In the genomic region with DNA sequence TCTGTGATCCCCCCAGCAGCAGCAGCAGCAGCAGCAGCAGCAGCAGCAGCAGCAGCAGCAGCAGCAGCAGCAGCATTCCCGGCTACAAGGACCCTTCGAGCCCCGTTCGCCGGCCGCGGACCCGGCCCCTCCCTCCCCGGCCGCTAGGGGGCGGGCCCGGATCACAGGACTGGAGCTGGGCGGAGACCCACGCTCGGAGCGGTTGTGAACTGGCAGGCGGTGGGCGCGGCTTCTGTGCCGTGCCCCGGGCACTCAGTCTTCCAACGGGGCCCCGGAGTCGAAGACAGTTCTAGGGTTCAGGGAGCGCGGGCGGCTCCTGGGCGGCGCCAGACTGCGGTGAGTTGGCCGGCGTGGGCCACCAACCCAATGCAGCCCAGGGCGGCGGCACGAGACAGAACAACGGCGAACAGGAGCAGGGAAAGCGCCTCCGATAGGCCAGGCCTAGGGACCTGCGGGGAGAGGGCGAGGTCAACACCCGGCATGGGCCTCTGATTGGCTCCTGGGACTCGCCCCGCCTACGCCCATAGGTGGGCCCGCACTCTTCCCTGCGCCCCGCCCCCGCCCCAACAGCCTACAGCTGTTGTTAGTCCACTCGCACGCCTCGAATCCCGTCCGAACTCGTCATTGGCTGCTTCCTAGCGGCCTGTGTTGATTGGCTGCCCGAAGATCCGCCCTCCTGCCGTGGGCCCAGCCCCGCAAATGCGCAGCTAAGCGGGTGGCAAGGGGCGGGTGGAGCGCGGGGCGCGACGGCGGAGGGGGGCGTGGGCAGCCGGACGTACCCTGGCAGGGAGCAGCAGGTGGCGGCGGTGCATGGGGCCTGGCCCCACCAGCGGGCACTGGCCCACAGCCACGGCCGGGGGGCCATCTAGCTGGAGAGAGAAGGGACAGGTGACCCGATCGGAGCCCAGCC, we compare ENCODE assay signal across 8 cellular contexts. TPM values are rescaled to one million over a fixed set of nuclear protein-coding genes. Genes with fewer than 3 reads are reported as not detected.
A peak's percentile ranks its signal among the peaks of the same experiment; 100 is the strongest.
DNase-seq lines count a peak whose midpoint lies in the region; ATAC-seq and TF ChIP-seq lines count a peak whose summit lies in the region.

No MANE protein-coding gene starts in this region.

- peaks cover 0 to 11% of the 10 kb centered on the region in 2 donors for H3K4me1 ChIP-seq in lung (ENCODE audit: control insufficient read depth in 2 of 2, insufficient read depth in 2 of 2, low read length in 2 of 2)

- H3K4me1 Mint-ChIP-seq in activated CD8-positive, alpha-beta T cell treated with anti-CD3 and anti-CD28 coated beads for 36 hours (ENCODE audit: low read depth): peaks cover 12% of the 10 kb centered on the region

- H3K4me3 ChIP-seq in lung: peak overlapping the region; percentile 37

- no peak overlapping the region for H3K27ac Mint-ChIP-seq in activated CD8-positive, alpha-beta T cell treated with anti-CD3 and anti-CD28 coated beads for 36 hours

- intact Hi-C loops in activated CD8-positive, alpha-beta T cell treated with anti-CD3 and anti-CD28 coated beads for 36 hours (cut with micrococcal nuclease): loop anchor here (2.0 kb wide), 1 partner anchor 28 kb away; no protein-coding TSS in a partner anchor

- TF ChIP-seq CTCF in activated CD8-positive, alpha-beta T cell treated with anti-CD3 and anti-CD28 coated beads for 36 hours (IDR thresholded peaks at IDR 0.05): peak; percentile 90
- peak; percentile 89 for TF ChIP-seq CTCF in lung (IDR thresholded peaks at IDR 0.05; ENCODE audit: control extremely low read depth, extremely low read depth)

- peak overlapping the region; percentile 80 for H3K4me3 Mint-ChIP-seq in activated CD8-positive, alpha-beta T cell treated with anti-CD3 and anti-CD28 coated beads for 36 hours

- H3K9me3 Mint-ChIP-seq in activated CD8-positive, alpha-beta T cell treated with anti-CD3 and anti-CD28 coated beads for 36 hours: no peaks in the 10 kb centered on the region

- peaks cover 16% of the 10 kb centered on the region for H3K27me3 Mint-ChIP-seq in activated CD8-positive, alpha-beta T cell treated with anti-CD3 and anti-CD28 coated beads for 36 hours

- H3K36me3 ChIP-seq in lung (ENCODE audit: control insufficient read depth in 2 of 2, insufficient read depth in 2 of 2, low read length in 2 of 2): peaks cover 3 to 5% of the 10 kb centered on the region in 2 donors

- 1 to 2% methylated on average over 61 to 79 of the region's 79 CpGs for WGBS in lung, 2 donors

- H3K9me3 ChIP-seq in lung (ENCODE audit: control insufficient read depth in 2 of 2, insufficient read depth in 1 of 2, low read length in 1 of 2): no peaks in the 10 kb centered on the region

- DNase-seq in C1 segment of cervical spinal cord (lab: John Stamatoyannopoulos, UW) (peak; percentile 52 to 95 (median 88)), NCI-H748 treated with DMSO at 0.1 percent for 48 hours (lab: John Stamatoyannopoulos, UW) (peak; percentile 97), lung (ENCODE audit: low spot score) (peak; percentile 95)
- peak; percentile 91 for DNase-seq in activated CD8-positive, alpha-beta T cell treated with anti-CD3 and anti-CD28 coated beads for 36 hours
- DNase-seq in effector CD4-positive, alpha-beta T cell: peak; percentile 88
- DNase-seq in stimulated activated CD4-positive, alpha-beta T cell treated with anti-CD3 and anti-CD28 coated beads, TNF-alpha, amount 100 ng/mL, for 24 hours (ENCODE audit: low read depth in 3 of 3): peak; percentile 76 to 89 (median 78)

- POLR2A ChIA-PET in activated CD8-positive, alpha-beta T cell treated with anti-CD3 and anti-CD28 coated beads for 36 hours (lab: Charles Lee): interaction anchor here (0.6 to 4.2 kb wide), 9 partner anchors 8 to 292 kb away, joined by 3 to 27 read pairs (median 3); partner anchors contain the start of genes DMWD, QPCTL and SNRPD2

- no peaks in the 10 kb centered on the region for H3K27me3 ChIP-seq in lung (ENCODE audit: control insufficient read depth, insufficient read depth)

- CTCF ChIA-PET in activated CD8-positive, alpha-beta T cell treated with anti-CD3 and anti-CD28 coated beads for 36 hours (lab: Charles Lee): interaction anchor here (0.6 to 9.3 kb wide), 27 partner anchors 7 to 366 kb away, joined by 3 to 124 read pairs (median 5); partner anchors contain the start of genes CCDC61, DMPK, DMWD and FBXO46

- ATAC-seq in GM19372 (IDR thresholded peaks at IDR 0.05; ENCODE audit: low read depth, unreplicated experiment) (peak; percentile 43), HG03521 (IDR thresholded peaks at IDR 0.05; ENCODE audit: unreplicated experiment) (peak; percentile 42), lung (ENCODE audit: insufficient read depth, low FRiP score) (peak; percentile 68)
- peak; percentile 72 for ATAC-seq in activated CD8-positive, alpha-beta T cell treated with anti-CD3 and anti-CD28 coated beads for 36 hours

- no peaks in the 10 kb centered on the region for H3K36me3 Mint-ChIP-seq in activated CD8-positive, alpha-beta T cell treated with anti-CD3 and anti-CD28 coated beads for 36 hours (ENCODE audit: low read depth)

- peak overlapping the region; percentile 89 for H3K27ac ChIP-seq in lung (ENCODE audit: low read depth in 1 of 2, low read length in 1 of 2)

RNA-seq across cellular contexts. Expression of gene SIX5, which starts 1.4 kb away (rescaled TPM):
- 1 to 10 TPM in 1 of 2 experiments, under 1 TPM in 1; 0.97 to 1.5 TPM for total RNA-seq in activated CD8-positive, alpha-beta T cell treated with anti-CD3 and anti-CD28 coated beads for 36 hours
- total RNA-seq in lung: 10 to 100 TPM; 13.5 to 17.4 TPM
- polyA plus RNA-seq in lung: 10 to 100 TPM; 11.7 to 12.7 TPM

RNA-seq across cellular contexts. Expression of gene DMPK, which starts 11.8 kb away (rescaled TPM):
- total RNA-seq in activated CD8-positive, alpha-beta T cell treated with anti-CD3 and anti-CD28 coated beads for 36 hours: 1 to 10 TPM; 5.8 to 8.0 TPM
- 10 to 100 TPM; 32.4 to 70.4 TPM for total RNA-seq in lung
- polyA plus RNA-seq in lung: 10 to 100 TPM; 35.0 to 45.7 TPM

RNA-seq across cellular contexts. Expression of gene DMWD, which starts 22.2 kb away (rescaled TPM):
- 10 to 100 TPM; 23.5 to 26.0 TPM for total RNA-seq in activated CD8-positive, alpha-beta T cell treated with anti-CD3 and anti-CD28 coated beads for 36 hours
- total RNA-seq in lung: 10 to 100 TPM; 25.4 to 58.2 TPM
- polyA plus RNA-seq in lung: 10 to 100 TPM; 21.2 to 28.3 TPM

RNA-seq across cellular contexts. Expression of gene MEIOSIN, which starts 37.2 kb away (rescaled TPM):
- total RNA-seq in activated CD8-positive, alpha-beta T cell treated with anti-CD3 and anti-CD28 coated beads for 36 hours: not detected
- not detected for total RNA-seq in lung
- not detected for polyA plus RNA-seq in lung

RNA-seq across cellular contexts. Expression of gene FBXO46, which starts 39.8 kb away (rescaled TPM):
- total RNA-seq in activated CD8-positive, alpha-beta T cell treated with anti-CD3 and anti-CD28 coated beads for 36 hours: 10 to 100 TPM; 28.6 to 34.7 TPM
- 10 to 100 TPM; 11.2 to 19.0 TPM for total RNA-seq in lung
- 1 to 10 TPM; 7.6 to 8.3 TPM for polyA plus RNA-seq in lung

Comparison
In these comparisons a context has a peak if more than half of its experiments do, and no peak if none do; other contexts are left out.
1. Peak in every context shown above with its lines: DNase-seq, ATAC-seq, H3K4me3 ChIP-seq and H3K27ac ChIP-seq.
2. RNA of gene SIX5, which starts 1.4 kb away (total RNA-seq): 13.5 to 17.4 TPM in lung; 0.97 to 1.5 TPM in activated CD8-positive, alpha-beta T cell treated with anti-CD3 and anti-CD28 coated beads for 36 hours; every median in the first group is over 4 times any median in the second.